In the genomic region with DNA sequence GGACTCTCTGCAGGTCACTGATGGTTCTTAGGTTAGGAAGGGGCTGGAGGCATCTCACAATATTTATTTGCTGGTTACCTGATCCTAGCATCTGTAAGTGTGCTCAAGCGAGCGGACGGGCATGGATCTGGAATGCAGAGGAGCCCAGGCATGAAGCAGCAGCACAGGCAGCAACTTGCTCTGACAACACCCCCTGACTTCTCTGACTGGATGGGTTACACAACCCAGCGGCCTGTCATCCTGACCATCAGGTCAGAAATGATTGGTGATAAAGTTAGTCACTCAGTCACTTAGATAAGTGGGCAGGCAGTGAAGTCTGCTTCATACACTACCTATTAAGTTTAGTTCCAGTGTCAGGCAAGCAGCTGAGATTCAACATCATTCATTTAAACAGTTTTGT, we compare ENCODE assay signal across 8 cellular contexts.
DNase-seq lines count a peak whose midpoint lies in the region; ATAC-seq, FAIRE-seq and TF ChIP-seq lines count a peak whose summit lies in the region.
"Not testable (repeated sequence)": the region's sequence is repeated elsewhere in the genome, so short reads cannot be mapped to it uniquely, and the experiment has no call there.

No MANE protein-coding gene starts in this region.

- H3K4me3 Mint-ChIP-seq in stimulated activated effector memory CD8-positive, alpha-beta T cell treated with anti-CD3 and anti-CD28 coated beads, Interleukin-12 subunit alpha, Interleukin-12 subunit beta, amount 100 ng/mL, for 72 hours = not testable (repeated sequence)

- not testable (repeated sequence) for H3K36me3 Mint-ChIP-seq in stimulated activated effector memory CD8-positive, alpha-beta T cell treated with anti-CD3 and anti-CD28 coated beads, Interleukin-12 subunit alpha, Interleukin-12 subunit beta, amount 100 ng/mL, for 72 hours

- in situ Hi-C loops in Caki2 (cut with HindIII; ENCODE audit: low pct_unique_long_range_greater_than_20kb, low sequenced_read_pairs) = not testable (repeated sequence)

- not testable (repeated sequence) for H3K9me3 Mint-ChIP-seq in stimulated activated effector memory CD8-positive, alpha-beta T cell treated with anti-CD3 and anti-CD28 coated beads, Interleukin-12 subunit alpha, Interleukin-12 subunit beta, amount 100 ng/mL, for 72 hours

- not testable (repeated sequence) for TF ChIP-seq CTCF in epithelial cell of esophagus (IDR thresholded peaks at IDR 0.05; ENCODE audit: insufficient read depth, low read depth, low read length, missing control alignments)

- DNase-seq in Caki2 (ENCODE audit: low read depth) = peak; percentile 48
- peak; percentile 17 for DNase-seq in HTR-8/SVneo (ENCODE audit: insufficient read length, low spot score)
- DNase-seq in OCI-M1 (lab: John Stamatoyannopoulos, UW) = peak; percentile 14
- DNase-seq in amniotic epithelial cell (ENCODE audit: low read depth) = peak; percentile 78
- peak; percentile 97 for DNase-seq in epithelial cell of esophagus (ENCODE audit: low read depth)
- DNase-seq in islet precursor cell = peak; percentile 67
- peak; percentile 28 for DNase-seq in myocyte (ENCODE audit: low read depth)
- DNase-seq in stimulated activated effector memory CD8-positive, alpha-beta T cell treated with anti-CD3 and anti-CD28 coated beads, Interleukin-12 subunit alpha, Interleukin-12 subunit beta, amount 100 ng/mL, for 72 hours (ENCODE audit: low spot score in 2 of 2) = not testable (repeated sequence)

- H3K4me3 ChIP-seq in epithelial cell of esophagus (ENCODE audit: low read length) = not testable (repeated sequence)

- peak; percentile 32 for ATAC-seq in stimulated activated effector memory CD8-positive, alpha-beta T cell treated with anti-CD3 and anti-CD28 coated beads, Interleukin-12 subunit alpha, Interleukin-12 subunit beta, amount 100 ng/mL, for 72 hours

- H3K27ac Mint-ChIP-seq in stimulated activated effector memory CD8-positive, alpha-beta T cell treated with anti-CD3 and anti-CD28 coated beads, Interleukin-12 subunit alpha, Interleukin-12 subunit beta, amount 100 ng/mL, for 72 hours = not testable (repeated sequence)

- H3K4me1 Mint-ChIP-seq in stimulated activated effector memory CD8-positive, alpha-beta T cell treated with anti-CD3 and anti-CD28 coated beads, Interleukin-12 subunit alpha, Interleukin-12 subunit beta, amount 100 ng/mL, for 72 hours = not testable (repeated sequence)

- FAIRE-seq in HTR-8/SVneo (lab: Jason Lieb, UNC) = peak; percentile 49
